In genomic region chr14:41461380-41461779, GRCh38 we compare ENCODE assay signal across 11 cellular contexts.
"Had no signal": no experiment of that assay in that cellular context is flagged by ENCODE, and none has a peak within 500 bp of the region (broad histone marks: within the 10 kb centered on the region; RNA-seq: fewer than 3 reads in every experiment).

No MANE protein-coding gene starts in this region.

- H3K9ac ChIP-seq: GM23248 had no signal

- H3K27ac ChIP-seq: GM23248 had no signal

- ATAC-seq: GM23338, HCT116 had no signal

- FAIRE-seq: H1, H54 had no signal

- DNase-seq: GM23248, GOT3, H7, H9, HCEC 1CT, HFFc6 had no signal

- H3K9me3 ChIP-seq: HAP-1 had no signal

- H3K4me2 ChIP-seq: GM23338 had no signal

- H2AFZ ChIP-seq: GM23248 had no signal

- H3K36me3 ChIP-seq: HAP-1 had no signal

- H3K4me3 ChIP-seq: GM23248, GM23338, HAP-1 had no signal
